In genomic region chr18:28526196-28526595, GRCh38 we compare ENCODE assay signal across 31 cellular contexts.
"Had no signal": no experiment of that assay in that cellular context is flagged by ENCODE, and none has a peak within 500 bp of the region (broad histone marks: within the 10 kb centered on the region; RNA-seq: fewer than 3 reads in every experiment).

No MANE protein-coding gene starts in this region.

- H3K4me1 Mint-ChIP-seq: natural killer cell; nephron; stimulated activated memory B cell treated with anti-CD40 and anti-IgM and Interleukin-4, amounts not matched to agents 10 μg/mL and 1 μg/mL and 100 μg/mL, for 72 hours; stimulated activated naive CD8-positive, alpha-beta T cell treated with anti-CD3 and anti-CD28 coated beads, Interleukin-15, amount 100 ng/mL, for 72 hours had no signal

- DNase-seq: natural killer cell; occipital lobe; ovary; posterior cingulate gyrus; psoas muscle; right cardiac atrium; spleen; stimulated activated CD4-positive, alpha-beta T cell treated with anti-CD3 and anti-CD28 coated beads, Interleukin-12 subunit alpha, Interleukin-12 subunit beta, amount 100 ng/mL, for 4 hours; stimulated activated CD4-positive, alpha-beta T cell treated with anti-CD3 and anti-CD28 coated beads, Interleukin-1b, Interleukin-23, amount 100 ng/mL, for 48 hours; stimulated activated CD4-positive, alpha-beta T cell treated with anti-CD3 and anti-CD28 coated beads, Interleukin-4, amount 100 ng/mL, for 1 hour; stimulated activated CD4-positive, alpha-beta T cell treated with anti-CD3 and anti-CD28 coated beads, Interleukin-4, amount 100 ng/mL, for 4 hours; stimulated activated CD8-positive, alpha-beta memory T cell treated with anti-CD3 and anti-CD28 coated beads, Interleukin-4, amount 100 ng/mL, for 48 hours; stimulated activated naive CD4-positive, alpha-beta T cell; stimulated activated naive CD8-positive, alpha-beta T cell treated with anti-CD3 and anti-CD28 coated beads, Interleukin-15, amount 100 ng/mL, for 72 hours; stimulated activated naive CD8-positive, alpha-beta T cell treated with anti-CD3 and anti-CD28 coated beads, Interleukin-15, Interleukin-2, amounts not matched to agents 100 U/mL and 50 U/mL, for 24 hours; substantia nigra; testis; tibial artery; transverse colon; upper lobe of right lung; uterus had no signal

- H3K27me3 ChIP-seq: neural progenitor cell, ovary, spleen, suprapubic skin, testis, tibial artery, transverse colon, upper lobe of right lung, uterus had no signal

- H3K4me1 ChIP-seq: parathyroid adenoma, psoas muscle, spleen, suprapubic skin, testis, tibial artery, transverse colon, upper lobe of right lung, uterus had no signal

- H3K4me2 ChIP-seq: neural progenitor cell, smooth muscle cell had no signal

- H3K36me3 Mint-ChIP-seq: natural killer cell; neural progenitor cell; stimulated activated memory B cell treated with anti-CD40 and anti-IgM and Interleukin-4, amounts not matched to agents 10 μg/mL and 1 μg/mL and 100 μg/mL, for 72 hours; type B pancreatic cell had no signal

- H3K4me3 ChIP-seq: neural progenitor cell, ovary, psoas muscle, skin epidermis, smooth muscle cell, spleen, suprapubic skin, testis, tibial artery, transverse colon, upper lobe of right lung, uterus had no signal

- ATAC-seq: natural killer cell; psoas muscle; right cardiac atrium; sciatic nerve; stimulated activated memory B cell treated with anti-CD40 and anti-IgM and Interleukin-4, amounts not matched to agents 10 μg/mL and 1 μg/mL and 100 μg/mL, for 72 hours; stimulated activated naive CD8-positive, alpha-beta T cell treated with anti-CD3 and anti-CD28 coated beads, Interleukin-15, amount 100 ng/mL, for 72 hours; stimulated activated naive CD8-positive, alpha-beta T cell treated with anti-CD3 and anti-CD28 coated beads, Interleukin-15, Interleukin-2, amounts not matched to agents 100 U/mL and 50 U/mL, for 24 hours; upper lobe of right lung had no signal

- H3K27me3 Mint-ChIP-seq: progenitor cell of endocrine pancreas; stimulated activated memory B cell treated with anti-CD40 and anti-IgM and Interleukin-4, amounts not matched to agents 10 μg/mL and 1 μg/mL and 100 μg/mL, for 72 hours; stimulated activated naive CD8-positive, alpha-beta T cell treated with anti-CD3 and anti-CD28 coated beads, Interleukin-15, amount 100 ng/mL, for 72 hours; type B pancreatic cell had no signal

- H3K9me3 Mint-ChIP-seq: natural killer cell; nephron; neural progenitor cell; stimulated activated memory B cell treated with anti-CD40 and anti-IgM and Interleukin-4, amounts not matched to agents 10 μg/mL and 1 μg/mL and 100 μg/mL, for 72 hours; stimulated activated naive CD8-positive, alpha-beta T cell treated with anti-CD3 and anti-CD28 coated beads, Interleukin-15, amount 100 ng/mL, for 72 hours; type B pancreatic cell had no signal

- H3K4me3 Mint-ChIP-seq: natural killer cell; nephron; neural progenitor cell; stimulated activated memory B cell treated with anti-CD40 and anti-IgM and Interleukin-4, amounts not matched to agents 10 μg/mL and 1 μg/mL and 100 μg/mL, for 72 hours; stimulated activated naive CD8-positive, alpha-beta T cell treated with anti-CD3 and anti-CD28 coated beads, Interleukin-15, amount 100 ng/mL, for 72 hours; type B pancreatic cell had no signal

- H3K79me2 ChIP-seq: parathyroid adenoma had no signal

- H2AFZ ChIP-seq: neural progenitor cell, parathyroid adenoma had no signal

- H3K27ac ChIP-seq: neural progenitor cell, ovary, parathyroid adenoma, psoas muscle, skin epidermis, spleen, suprapubic skin, testis, tibial artery, transverse colon, upper lobe of right lung, uterus had no signal

- H3K27ac Mint-ChIP-seq: natural killer cell; nephron; neural progenitor cell; progenitor cell of endocrine pancreas; stimulated activated memory B cell treated with anti-CD40 and anti-IgM and Interleukin-4, amounts not matched to agents 10 μg/mL and 1 μg/mL and 100 μg/mL, for 72 hours; stimulated activated naive CD8-positive, alpha-beta T cell treated with anti-CD3 and anti-CD28 coated beads, Interleukin-15, amount 100 ng/mL, for 72 hours; type B pancreatic cell had no signal

- H3K9me3 ChIP-seq: ovary, psoas muscle, suprapubic skin, testis, tibial artery, transverse colon, upper lobe of right lung, uterus had no signal

- H3K9ac ChIP-seq: neural progenitor cell, parathyroid adenoma had no signal

- H3K36me3 ChIP-seq: neural progenitor cell, ovary, spleen, suprapubic skin, tibial artery, transverse colon, upper lobe of right lung, uterus had no signal
